In genomic region chr21:46354046-46354445, GRCh38 we compare ENCODE assay signal across 21 cellular contexts. TPM values are rescaled to one million over a fixed set of nuclear protein-coding genes. Genes with fewer than 3 reads are reported as not detected.
A peak's percentile ranks its signal among the peaks of the same experiment; 100 is the strongest.
DNase-seq lines count a peak whose midpoint lies in the region; ATAC-seq and TF ChIP-seq lines count a peak whose summit lies in the region.
"Had no signal": no experiment of that assay in that cellular context is flagged by ENCODE, and none has a peak within 500 bp of the region (broad histone marks: within the 10 kb centered on the region; RNA-seq: fewer than 3 reads in every experiment).

No MANE protein-coding gene starts in this region.

- no peak overlapping the region for H2AK5ac ChIP-seq in neuronal stem cell (ENCODE audit: low read depth, low read length)

- H3K36me3 ChIP-seq in H7 (replicated peaks; ENCODE audit: control insufficient read depth, insufficient read depth, low read length) (peaks cover 22% of the 10 kb centered on the region), neuronal stem cell (replicated peaks in 1 of 2; ENCODE audit: control insufficient read depth in 2 of 2, insufficient read depth in 2 of 2, low read length in 2 of 2) (peaks cover 75 to 96% of the 10 kb centered on the region in 2 donors), psoas muscle (ENCODE audit: insufficient read depth in 1 of 2, low read depth in 1 of 2) (peaks cover 9 to 99% of the 10 kb centered on the region in 2 donors)

- peaks cover 0 to 4% of the 10 kb centered on the region in 2 donors for H3K9me3 ChIP-seq in neuronal stem cell (replicated peaks in 1 of 2; ENCODE audit: control insufficient read depth in 2 of 2, insufficient read depth in 1 of 2, low read depth in 1 of 2, low read length in 2 of 2)
- no peaks in the 10 kb centered on the region for H3K9me3 ChIP-seq in psoas muscle
- H3K9me3 ChIP-seq: BLaER1, Caco-2 had no signal

- no peak overlapping the region for H2BK120ac ChIP-seq in neuronal stem cell (ENCODE audit: low read depth, low read length)

- H3K4ac ChIP-seq in neuronal stem cell (ENCODE audit: low read length): no peak overlapping the region

- H4K8ac ChIP-seq in neuronal stem cell (ENCODE audit: low read depth, low read length): no peak overlapping the region

- TF ChIP-seq CTCF in psoas muscle (IDR thresholded peaks at IDR 0.05): no peak

- DNase-seq in H7 (peak; percentile 28), left kidney (ENCODE audit: low read depth, low spot score) (peak; percentile 81), neuronal stem cell (ENCODE audit: low spot score) (no peak), psoas muscle (no peak), NCI-H2171 treated with DMSO at 0.1 percent for 48 hours (lab: John Stamatoyannopoulos, UW) (no peak), G401 (ENCODE audit: low spot score) (no peak), sciatic nerve (ENCODE audit: low spot score) (no peak)
- DNase-seq: Caco-2; CD4-positive, CD25-positive, alpha-beta regulatory T cell; CD8-positive, alpha-beta T cell; DMS153; DND-41; GDM1; GM23248; H9 had no signal

- H3K4me3 ChIP-seq in H7 (ENCODE audit: insufficient read depth, low read depth, low read length): no peak overlapping the region
- no peak overlapping the region for H3K4me3 ChIP-seq in neuronal stem cell (ENCODE audit: low read length in 2 of 2)
- H3K4me3 ChIP-seq in psoas muscle: peak overlapping the region; percentile 7
- H3K4me3 ChIP-seq: BLaER1, GM12878, GM23248 had no signal

- intact Hi-C loops in psoas muscle (cut with DNase I): no loop called here
- intact Hi-C loops in sciatic nerve (cut with DNase I): no loop called here

- no CpG with 5 or more reads among the region's 16 CpGs for WGBS in neuronal stem cell (ENCODE audit: extremely low coverage in 2 of 2, insufficient read length in 2 of 2, insufficient replicate concordance in 1 of 2), 2 donors
- WGBS in psoas muscle, 3 donors: 84 to 95% (median 88%) methylated on average over 16 of the region's 16 CpGs

- H3K18ac ChIP-seq in neuronal stem cell (ENCODE audit: low read length): no peak overlapping the region

- no peak overlapping the region for H2BK15ac ChIP-seq in neuronal stem cell (ENCODE audit: low read length)

- peaks cover 3% of the 10 kb centered on the region for H3K79me1 ChIP-seq in neuronal stem cell (ENCODE audit: low read depth, low read length)

- in situ Hi-C loops in G401 (cut with HindIII; ENCODE audit: low sequenced_read_pairs): no loop called here

- no peak overlapping the region for H2AFZ ChIP-seq in neuronal stem cell (ENCODE audit: low read length)
- H2AFZ ChIP-seq: GM23248 had no signal

- no peak overlapping the region for H3K27ac ChIP-seq in neuronal stem cell (replicated peaks; ENCODE audit: low read length)
- H3K27ac ChIP-seq in psoas muscle: peak overlapping the region; percentile 90
- H3K27ac ChIP-seq: 22Rv1, BLaER1, C4-2B, GM23248 had no signal

- H3K4me1 ChIP-seq in neuronal stem cell (ENCODE audit: control insufficient read depth in 2 of 2, insufficient read depth in 1 of 2, low read depth in 1 of 2, low read length in 2 of 2) (no peaks in the 10 kb centered on the region), psoas muscle (peaks cover 72% of the 10 kb centered on the region)
- H3K4me1 ChIP-seq: BLaER1, Caco-2 had no signal

- no peak overlapping the region for H3K4me2 ChIP-seq in neuronal stem cell (ENCODE audit: insufficient read depth, low read length, poor library complexity, severe bottlenecking)
- H3K4me2 ChIP-seq: BLaER1 had no signal

- H3K27me3 ChIP-seq in H7 (ENCODE audit: control insufficient read depth, insufficient read depth, low read length): no peaks in the 10 kb centered on the region
- no peaks in the 10 kb centered on the region for H3K27me3 ChIP-seq in neuronal stem cell (ENCODE audit: control insufficient read depth in 3 of 3, insufficient read depth in 3 of 3, low read depth in 1 of 3, low read length in 3 of 3)
- H3K27me3 ChIP-seq in psoas muscle (ENCODE audit: insufficient read depth in 3 of 3, low read length in 2 of 3): no peaks in the 10 kb centered on the region
- H3K27me3 ChIP-seq: BLaER1 had no signal

- no peak overlapping the region for H3K14ac ChIP-seq in neuronal stem cell (ENCODE audit: low read length)

- no peak overlapping the region for H2BK12ac ChIP-seq in neuronal stem cell (ENCODE audit: low read length)

- H3K9ac ChIP-seq in neuronal stem cell (ENCODE audit: low read depth, low read length, poor library complexity): no peak overlapping the region
- H3K9ac ChIP-seq: BLaER1, GM23248 had no signal

- ATAC-seq in psoas muscle (no peak), GM21717 (IDR thresholded peaks at IDR 0.05; ENCODE audit: unreplicated experiment) (no peak), sciatic nerve (no peak)
- ATAC-seq: CD8-positive, alpha-beta T cell; GM12878; HCT116 had no signal

- H3K23ac ChIP-seq in neuronal stem cell (ENCODE audit: low read depth, low read length, poor library complexity): peak overlapping the region; percentile 55

- H4K91ac ChIP-seq in neuronal stem cell (ENCODE audit: low read depth, low read length, poor library complexity): peak overlapping the region; percentile 53

- peak overlapping the region; percentile 39 for H2BK5ac ChIP-seq in neuronal stem cell (ENCODE audit: low read length)

RNA-seq across cellular contexts. Expression of gene PCNT, which starts 30.1 kb away (rescaled TPM):
- 20.7 and 37.7 TPM in 2 replicates for total RNA-seq in H7 (2014; rRNA removed; shearing (Covaris generic))
- polyA plus RNA-seq in neuronal stem cell (2013, experiment 1 of 2): 11.1 TPM
- polyA plus RNA-seq in neuronal stem cell (2013, experiment 2 of 2): 10.6 TPM
- total RNA-seq in psoas muscle: 100 to 1,000 TPM in 3 of 4 donors, 10 to 100 TPM in 1; 99.4 to 642 (median 295) TPM
- polyA plus RNA-seq in psoas muscle: 100 to 1,000 TPM; 118 to 294 (median 248) TPM
- 14.3 and 33.5 TPM in 2 replicates for total RNA-seq in G401 (2014; rRNA removed; shearing (Covaris generic))
- total RNA-seq in sciatic nerve: 41.9 TPM

RNA-seq across cellular contexts. Expression of gene C21orf58, which starts 30.4 kb away (rescaled TPM):
- total RNA-seq in H7 (2014; rRNA removed; shearing (Covaris generic)): 16.8 and 26.4 TPM in 2 replicates
- polyA plus RNA-seq in neuronal stem cell (2013, experiment 1 of 2): 29.5 TPM
- polyA plus RNA-seq in neuronal stem cell (2013, experiment 2 of 2): 29.2 TPM
- 1 to 10 TPM in 3 of 4 donors, under 1 TPM in 1; 0.49 to 3.0 (median 1.1) TPM for total RNA-seq in psoas muscle
- polyA plus RNA-seq in psoas muscle: 1 to 10 TPM in 1 of 3 donors, under 1 TPM in 2; 0.38 to 2.3 (median 0.47) TPM
- 7.9 and 8.2 TPM in 2 replicates for total RNA-seq in G401 (2014; rRNA removed; shearing (Covaris generic))
- 4.4 TPM for total RNA-seq in sciatic nerve

Comparison
In these comparisons a context has a peak if more than half of its experiments do, and no peak if none do; other contexts are left out.
1. DNase-seq: peak in H7 (single experiment) and left kidney (single experiment); none in neuronal stem cell (single experiment), psoas muscle (0 of 2), NCI-H2171 treated with DMSO at 0.1 percent for 48 hours (single experiment), G401 (single experiment) and sciatic nerve (single experiment).